ENCODE assay signal across 29 cellular contexts in genomic region chr6:85346196-85346595, GRCh38.
"Had no signal": no experiment of that assay in that cellular context is flagged by ENCODE, and none has a peak within 500 bp of the region (broad histone marks: within the 10 kb centered on the region; RNA-seq: fewer than 3 reads in every experiment).

No MANE protein-coding gene starts in this region.

- H3K9me3 ChIP-seq: ascending aorta, body of pancreas had no signal

- H3K4me1 ChIP-seq: ascending aorta, body of pancreas had no signal

- H3K36me3 ChIP-seq: ascending aorta had no signal

- H3K4me3 ChIP-seq: ascending aorta, body of pancreas had no signal

- H3K4me3 Mint-ChIP-seq: activated B cell treated with CpG ODN at 0.5 μM for 24 hours; activated CD4-positive, alpha-beta T cell treated with anti-CD3 and anti-CD28 coated beads, Interleukin-2, amount 10 ng/mL, durations not matched to agents 24 days and 14 days; activated CD8-positive, alpha-beta memory T cell treated with anti-CD3 and anti-CD28 coated beads, Interleukin-2, amount 10 ng/mL, durations not matched to agents 7 days and 5 days; activated naive CD4-positive, alpha-beta T cell treated with anti-CD3 and anti-CD28 coated beads, Interleukin-2, amount 50 U/mL, for 24 hours; activated T-cell treated with anti-CD3 and anti-CD28 coated beads, Interleukin-2, amount 50 U/mL, for 24 hours; activated T-helper 1 cell treated with anti-CD3 and anti-CD28 coated beads, Interleukin-12 subunit alpha, Interleukin-12 subunit beta, Interleukin-2, Interleukin-4 antibody, amounts not matched to agents 30 ng/mL and 10 ng/mL and 1 ng/mL, durations not matched to agents 14 hours and 24 hours and 36 hours; central memory CD8-positive, alpha-beta T cell; T-helper 17 cell had no signal

- H3K27ac ChIP-seq: ascending aorta, body of pancreas had no signal

- H3K27ac Mint-ChIP-seq: activated B cell treated with CpG ODN at 0.5 μM for 24 hours; activated CD4-positive, alpha-beta T cell treated with anti-CD3 and anti-CD28 coated beads, Interleukin-2, amount 10 ng/mL, durations not matched to agents 24 days and 14 days; activated CD8-positive, alpha-beta memory T cell treated with anti-CD3 and anti-CD28 coated beads, Interleukin-2, amount 10 ng/mL, durations not matched to agents 7 days and 5 days; activated naive CD4-positive, alpha-beta T cell treated with anti-CD3 and anti-CD28 coated beads, Interleukin-2, amount 50 U/mL, for 24 hours; activated T-cell treated with anti-CD3 and anti-CD28 coated beads, Interleukin-2, amount 50 U/mL, for 24 hours; activated T-helper 1 cell treated with anti-CD3 and anti-CD28 coated beads, Interleukin-12 subunit alpha, Interleukin-12 subunit beta, Interleukin-2, Interleukin-4 antibody, amounts not matched to agents 30 ng/mL and 10 ng/mL and 1 ng/mL, durations not matched to agents 14 hours and 24 hours and 36 hours; T-helper 17 cell had no signal

- H3K36me3 Mint-ChIP-seq: activated CD8-positive, alpha-beta memory T cell treated with anti-CD3 and anti-CD28 coated beads, Interleukin-2, amount 10 ng/mL, durations not matched to agents 7 days and 5 days; activated naive CD4-positive, alpha-beta T cell treated with anti-CD3 and anti-CD28 coated beads, Interleukin-2, amount 50 U/mL, for 24 hours had no signal

- H3K27me3 ChIP-seq: ascending aorta, body of pancreas had no signal

- DNase-seq: activated B cell treated with CpG ODN at 0.5 μM for 24 hours; activated CD4-positive, alpha-beta T cell treated with anti-CD3 and anti-CD28 coated beads for 1 hour; activated CD4-positive, alpha-beta T cell treated with anti-CD3 and anti-CD28 coated beads, Interleukin-2, amount 10 ng/mL, durations not matched to agents 24 days and 14 days; activated CD4-positive, alpha-beta T cell treated with anti-CD3 and anti-CD28 coated beads, Interleukin-2, amount 50 U/mL, for 48 hours; activated CD8-positive, alpha-beta memory T cell treated with anti-CD3 and anti-CD28 coated beads, Interleukin-2, amount 10 ng/mL, durations not matched to agents 7 days and 5 days; activated effector memory CD4-positive, alpha-beta T cell treated with Interleukin-2 at 50 U/mL for 16 hours; activated naive CD4-positive, alpha-beta T cell; activated T-cell treated with anti-CD3 and anti-CD28 coated beads, Interleukin-2, amount 50 U/mL, for 24 hours; amniotic stem cell; body of pancreas; IMR-90; KBM-7; MV-4-11; NCI-H1105; NCI-H1436; NCI-H1694 treated with DMSO at 0.1 percent for 48 hours; NCI-H2029 treated with DMSO at 0.1 percent for 48 hours; NCI-H2227 treated with DMSO at 0.1 percent for 48 hours; NCI-H446 treated with DMSO at 0.1 percent for 48 hours; NCI-H524 treated with DMSO at 0.1 percent for 48 hours; NCI-H82; OCI-M1; SHP77 treated with DMSO at 0.1 percent for 48 hours; T-helper 17 cell; T-helper 9 cell had no signal

- H3K4me1 Mint-ChIP-seq: activated B cell treated with CpG ODN at 0.5 μM for 24 hours; activated CD4-positive, alpha-beta T cell treated with anti-CD3 and anti-CD28 coated beads, Interleukin-2, amount 10 ng/mL, durations not matched to agents 24 days and 14 days; activated CD8-positive, alpha-beta memory T cell treated with anti-CD3 and anti-CD28 coated beads, Interleukin-2, amount 10 ng/mL, durations not matched to agents 7 days and 5 days; activated naive CD4-positive, alpha-beta T cell treated with anti-CD3 and anti-CD28 coated beads, Interleukin-2, amount 50 U/mL, for 24 hours; central memory CD8-positive, alpha-beta T cell; T-helper 17 cell had no signal

- H3K9me3 Mint-ChIP-seq: activated B cell treated with CpG ODN at 0.5 μM for 24 hours; activated CD4-positive, alpha-beta T cell treated with anti-CD3 and anti-CD28 coated beads, Interleukin-2, amount 10 ng/mL, durations not matched to agents 24 days and 14 days; activated naive CD4-positive, alpha-beta T cell treated with anti-CD3 and anti-CD28 coated beads, Interleukin-2, amount 50 U/mL, for 24 hours; activated T-cell treated with anti-CD3 and anti-CD28 coated beads, Interleukin-2, amount 50 U/mL, for 24 hours; activated T-helper 1 cell treated with anti-CD3 and anti-CD28 coated beads, Interleukin-12 subunit alpha, Interleukin-12 subunit beta, Interleukin-2, Interleukin-4 antibody, amounts not matched to agents 30 ng/mL and 10 ng/mL and 1 ng/mL, durations not matched to agents 14 hours and 24 hours and 36 hours; central memory CD8-positive, alpha-beta T cell had no signal
